Comparison of ENCODE assay signal across 2 cellular contexts in genomic region chr3:183680061-183680460, GRCh38.
A peak's percentile ranks its signal among the peaks of the same experiment; 100 is the strongest.
TF ChIP-seq lines count a peak whose summit lies in the region.

No MANE protein-coding gene starts in this region.

TF ChIP-seq in Ishikawa, 13 proteins besides CTCF, POLR2A, EP300 and RAD21 (continued from another document):
- TF ChIP-seq FOXM1 (IDR thresholded peaks at IDR 0.05; ENCODE audit: borderline replicate concordance, low read depth) = no peak
- TF ChIP-seq, protein P1, sequence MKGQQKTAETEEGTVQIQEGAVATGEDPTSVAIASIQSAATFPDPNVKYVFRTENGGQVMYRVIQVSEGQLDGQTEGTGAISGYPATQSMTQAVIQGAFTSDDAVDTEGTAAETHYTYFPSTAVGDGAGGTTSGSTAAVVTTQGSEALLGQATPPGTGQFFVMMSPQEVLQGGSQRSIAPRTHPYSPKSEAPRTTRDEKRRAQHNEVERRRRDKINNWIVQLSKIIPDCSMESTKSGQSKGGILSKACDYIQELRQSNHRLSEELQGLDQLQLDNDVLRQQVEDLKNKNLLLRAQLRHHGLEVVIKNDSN (IDR thresholded peaks at IDR 0.05) = no peak
- TF ChIP-seq NFIC (IDR thresholded peaks at IDR 0.05) = no peak
- TF ChIP-seq TEAD4 (IDR thresholded peaks at IDR 0.05) = no peak
- TF ChIP-seq CEBPB (IDR thresholded peaks at IDR 0.05) = 0 out of 2 replicates have a peak, but pooled peaks have one; percentile 38

TF ChIP-seq in K562, 482 proteins besides CTCF, POLR2A, EP300 and RAD21 (continued from another document):
- no peak for TF ChIP-seq TAF1 (IDR thresholded peaks at IDR 0.05; ENCODE audit: control insufficient read depth, extremely low read depth, insufficient read depth, low read length, severe bottlenecking)
TF ChIP-seq in K562: peak in this region for 1.
